ENCODE assay signal across 8 cellular contexts in the genomic region with DNA sequence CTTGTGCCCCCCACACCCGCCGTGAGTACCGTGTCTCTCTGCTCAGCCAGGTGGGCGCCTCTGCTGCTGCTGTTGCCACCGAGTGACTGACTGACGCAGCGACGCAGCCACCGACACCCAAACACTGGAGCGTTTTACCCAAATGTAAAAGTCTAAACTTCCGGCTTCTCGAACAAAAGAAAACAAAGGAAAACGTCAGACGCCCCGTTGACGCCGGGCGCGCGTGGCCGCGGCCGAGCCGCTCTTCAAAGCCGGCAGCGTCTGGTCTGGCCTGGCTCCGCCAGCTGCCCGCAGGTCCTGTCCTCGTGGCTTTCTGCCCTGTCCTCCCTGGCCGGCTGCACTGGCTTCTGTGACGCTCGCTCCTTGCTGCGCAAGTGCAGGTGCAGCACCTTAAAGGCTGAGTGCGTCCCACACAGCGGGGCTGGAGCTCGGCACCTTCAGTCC. TPM values are rescaled to one million over a fixed set of nuclear protein-coding genes. Genes with fewer than 3 reads are reported as not detected.
A peak's percentile ranks its signal among the peaks of the same experiment; 100 is the strongest.
DNase-seq lines count a peak whose midpoint lies in the region; ATAC-seq and TF ChIP-seq lines count a peak whose summit lies in the region.

No MANE protein-coding gene starts in this region.

- in situ Hi-C loops in gastrocnemius medialis (cut with MboI; ENCODE audit: low sequenced_read_pairs in 4 of 4), result loop anchor here in 1 of 4 donors (25.0 kb wide), 1 partner anchor 251 kb away; no protein-coding TSS in a partner anchor

- H3K9ac ChIP-seq in SK-N-MC (ENCODE audit: insufficient read length), result no peak overlapping the region

- H3K9me3 ChIP-seq in SK-N-MC (ENCODE audit: low read depth, low read length), result no peaks in the 10 kb centered on the region
- no peaks in the 10 kb centered on the region for H3K9me3 ChIP-seq in gastrocnemius medialis

- H3K36me3 ChIP-seq in BJ (ENCODE audit: control insufficient read depth, insufficient read depth, low read length), result no peaks in the 10 kb centered on the region
- no peaks in the 10 kb centered on the region for H3K36me3 ChIP-seq in SK-N-MC (ENCODE audit: insufficient read depth, low read length)
- no peaks in the 10 kb centered on the region for H3K36me3 ChIP-seq in gastrocnemius medialis

- peaks cover 5% of the 10 kb centered on the region for H3K27me3 Mint-ChIP-seq in activated naive CD8-positive, alpha-beta T cell treated with anti-CD3 and anti-CD28 coated beads, Interleukin-2, amount 50 U/mL, for 24 hours

- peaks cover 14% of the 10 kb centered on the region for H3K27me3 ChIP-seq in BJ (ENCODE audit: control insufficient read depth, insufficient read depth, low read length)
- H3K27me3 ChIP-seq in gastrocnemius medialis, result peaks cover 17 to 43% (median 20%) of the 10 kb centered on the region in 3 donors

- no peak for DNase-seq in BJ (ENCODE audit: low read depth)
- DNase-seq in SK-N-MC (ENCODE audit: low read depth, low spot score), result no peak
- peak; percentile 56 for DNase-seq in activated naive CD8-positive, alpha-beta T cell treated with anti-CD3 and anti-CD28 coated beads, Interleukin-2, amount 50 U/mL, for 24 hours
- peak in 31 of 51 donors; percentile 18 to 66 (median 40) for DNase-seq in hypothalamus (lab: John Stamatoyannopoulos, UW)
- DNase-seq in gastrocnemius medialis, result peak in 1 of 2 donors; percentile 29
- no peak for DNase-seq in NCI-H446 (lab: John Stamatoyannopoulos, UW)

- H3K9me3 Mint-ChIP-seq in activated naive CD8-positive, alpha-beta T cell treated with anti-CD3 and anti-CD28 coated beads, Interleukin-2, amount 50 U/mL, for 24 hours, result no peaks in the 10 kb centered on the region

- no peak for TF ChIP-seq CTCF in BJ (IDR thresholded peaks at IDR 0.05; ENCODE audit: insufficient read depth, low read depth, low read length)
- no peak for TF ChIP-seq CTCF in gastrocnemius medialis (IDR thresholded peaks at IDR 0.05 in 4 of 5, conservative IDR thresholded peaks at IDR 0.05 in 1 of 5)

- H3K27ac Mint-ChIP-seq in activated naive CD8-positive, alpha-beta T cell treated with anti-CD3 and anti-CD28 coated beads, Interleukin-2, amount 50 U/mL, for 24 hours, result peak overlapping the region; percentile 87

- no peak for TF ChIP-seq POLR2A in gastrocnemius medialis (IDR thresholded peaks at IDR 0.05)

- ATAC-seq in GM19372 (IDR thresholded peaks at IDR 0.05; ENCODE audit: low read depth, unreplicated experiment) (peak; percentile 57), HG03558 (IDR thresholded peaks at IDR 0.05; ENCODE audit: extremely low read depth, unreplicated experiment) (peak; percentile 26), gastrocnemius medialis (peak in 1 of 2 donors; percentile 51)
- ATAC-seq in activated naive CD8-positive, alpha-beta T cell treated with anti-CD3 and anti-CD28 coated beads, Interleukin-2, amount 50 U/mL, for 24 hours, result peak; percentile 57

- H3K4me1 Mint-ChIP-seq in activated naive CD8-positive, alpha-beta T cell treated with anti-CD3 and anti-CD28 coated beads, Interleukin-2, amount 50 U/mL, for 24 hours, result peaks cover 24% of the 10 kb centered on the region

- H3K4me1 ChIP-seq in gastrocnemius medialis, result peaks cover 6 to 9% of the 10 kb centered on the region in 2 donors

- no peak overlapping the region for H3K27ac ChIP-seq in SK-N-MC
- H3K27ac ChIP-seq in gastrocnemius medialis, result no peak overlapping the region

- POLR2A ChIA-PET in BJ (lab: Charles Lee), result no interaction called here

- H3K4me3 ChIP-seq in BJ (ENCODE audit: low read depth, low read length) (peak overlapping the region; percentile 48), SK-N-MC (peak overlapping the region; percentile 72), gastrocnemius medialis (peak overlapping the region; percentile 58 to 76 (median 68))

- intact Hi-C loops in gastrocnemius medialis (cut with DNase I; ENCODE audit: low total_unique reads), result loop anchor here (10.0 kb wide), 1 partner anchor 259 kb away; no protein-coding TSS in a partner anchor

- H3K4me3 Mint-ChIP-seq in activated naive CD8-positive, alpha-beta T cell treated with anti-CD3 and anti-CD28 coated beads, Interleukin-2, amount 50 U/mL, for 24 hours, result peak overlapping the region; percentile 88

- CTCF ChIA-PET in BJ (lab: Yijun Ruan, JAX), result no interaction called here

- no peaks in the 10 kb centered on the region for H3K36me3 Mint-ChIP-seq in activated naive CD8-positive, alpha-beta T cell treated with anti-CD3 and anti-CD28 coated beads, Interleukin-2, amount 50 U/mL, for 24 hours (ENCODE audit: low read depth)

RNA-seq across cellular contexts. Expression of gene CLPTM1L, which starts 41.4 kb away (rescaled TPM):
- 115 and 145 TPM in 2 replicates for polyA plus RNA-seq in BJ (2011; rRNA removed)
- polyA minus RNA-seq in BJ (2011; rRNA and poly(A)+ RNA removed), result 112 and 155 TPM in 2 replicates
- total RNA-seq in gastrocnemius medialis, result 10 to 100 TPM; 29.4 to 41.0 (median 36.8) TPM

RNA-seq across cellular contexts. Expression of gene SLC6A3, which starts 58.9 kb away (rescaled TPM):
- polyA plus RNA-seq in BJ (2011; rRNA removed), result not detected in 2 replicates
- not detected in 2 replicates for polyA minus RNA-seq in BJ (2011; rRNA and poly(A)+ RNA removed)
- not detected for total RNA-seq in gastrocnemius medialis

Comparison
In these comparisons a context has a peak if more than half of its experiments do, and no peak if none do; other contexts are left out.
1. DNase-seq: peak in activated naive CD8-positive, alpha-beta T cell treated with anti-CD3 and anti-CD28 coated beads, Interleukin-2, amount 50 U/mL, for 24 hours (single experiment) and hypothalamus (31 of 51); none in BJ (single experiment), SK-N-MC (single experiment) and NCI-H446 (0 of 2).
2. Peak in every context shown above with its lines, with median percentiles within 50 percentile points of each other: H3K4me3 ChIP-seq.